In the genomic region with DNA sequence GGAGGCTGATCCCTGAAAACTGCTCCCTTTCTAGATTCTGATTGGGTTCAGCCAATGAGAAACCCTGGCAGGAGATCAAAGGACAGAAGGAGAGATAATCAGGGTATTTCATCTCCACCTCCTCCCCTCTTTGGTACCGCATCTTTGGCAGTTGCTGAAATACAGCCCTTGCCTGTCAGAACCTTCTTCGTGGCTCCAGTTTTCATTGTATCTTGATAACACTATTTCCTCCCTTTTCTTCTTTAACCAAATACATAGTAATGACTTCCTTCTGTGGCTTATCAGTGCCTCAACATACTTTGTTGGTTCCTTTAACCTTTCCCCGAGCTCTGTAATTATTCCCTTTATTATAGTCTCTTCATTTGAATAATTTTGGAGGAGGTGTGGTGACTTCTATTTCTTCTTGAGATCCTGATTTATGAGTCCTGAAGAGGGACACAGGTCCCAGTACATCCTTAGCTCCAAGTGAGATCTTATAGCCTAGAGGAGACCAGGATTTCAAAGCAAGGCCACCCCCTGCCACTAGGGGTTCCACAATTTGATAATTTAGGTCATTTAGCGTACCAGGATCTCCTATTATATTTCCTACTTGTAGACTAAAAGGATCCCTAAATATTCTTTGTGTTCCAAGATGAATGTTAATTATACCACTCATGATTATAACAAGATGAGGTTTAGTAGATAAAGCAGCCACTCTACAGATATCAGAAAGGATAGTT, we compare ENCODE assay signal across 17 cellular contexts.
DNase-seq lines count a peak whose midpoint lies in the region; ATAC-seq and TF ChIP-seq lines count a peak whose summit lies in the region.
"Had no signal": no experiment of that assay in that cellular context is flagged by ENCODE, and none has a peak within 500 bp of the region (broad histone marks: within the 10 kb centered on the region; RNA-seq: fewer than 3 reads in every experiment).

No MANE protein-coding gene starts in this region.

- TF ChIP-seq CTCF in C4-2B (conservative IDR thresholded peaks at IDR 0.05), result peak; percentile 34
- peak; percentile 30 for TF ChIP-seq CTCF in OCI-LY3 (IDR thresholded peaks at IDR 0.05; ENCODE audit: low read depth, low read length)
- peak; percentile 60 for TF ChIP-seq CTCF in endothelial cell (IDR thresholded peaks at IDR 0.05; ENCODE audit: unreplicated experiment)

- H3K36me3 Mint-ChIP-seq in endothelial cell (ENCODE audit: low read depth, unreplicated experiment), result no peaks in the 10 kb centered on the region
- H3K36me3 Mint-ChIP-seq: activated naive CD4-positive, alpha-beta T cell treated with anti-CD3 and anti-CD28 coated beads, Interleukin-2, amount 10 ng/mL, durations not matched to agents 7 days and 5 days; T-cell had no signal

- H3K9ac ChIP-seq in OCI-LY3 (ENCODE audit: low read length), result no peak overlapping the region

- no peak overlapping the region for H3K27ac Mint-ChIP-seq in endothelial cell (ENCODE audit: unreplicated experiment)
- H3K27ac Mint-ChIP-seq: activated naive CD4-positive, alpha-beta T cell treated with anti-CD3 and anti-CD28 coated beads, Interleukin-2, amount 10 ng/mL, durations not matched to agents 7 days and 5 days; T-cell had no signal

- H3K27me3 ChIP-seq in OCI-LY3 (ENCODE audit: low read depth, low read length) (no peaks in the 10 kb centered on the region), SJCRH30 (no peaks in the 10 kb centered on the region)
- H3K27me3 ChIP-seq: esophagus squamous epithelium had no signal

- intact Hi-C loops in left colon (cut with DNase I, micrococcal nuclease), result no loop called here

- DNase-seq in endothelial cell (ENCODE audit: low spot score) (no peak), left colon (no peak), NCI-H146 treated with DMSO at 0.1 percent for 48 hours (lab: John Stamatoyannopoulos, UW; ENCODE audit: unreplicated experiment) (no peak), SJCRH30 (no peak)
- DNase-seq: activated CD4-positive, alpha-beta T cell treated with anti-CD3 and anti-CD28 coated beads, Interleukin-2, amount 50 U/mL, for 48 hours; activated naive CD4-positive, alpha-beta T cell treated with anti-CD3 and anti-CD28 coated beads, Interleukin-2, amount 10 ng/mL, durations not matched to agents 7 days and 5 days; esophagus squamous epithelium; GOT3; NCI-H187 treated with DMSO at 0.1 percent for 48 hours; stimulated activated CD4-positive, alpha-beta T cell treated with anti-CD3 and anti-CD28 coated beads, Interleukin-2, amount 100 ng/mL, for 48 hours; stimulated activated naive CD4-positive, alpha-beta T cell; T-cell had no signal

- no peaks in the 10 kb centered on the region for H3K9me3 ChIP-seq in OCI-LY3 (ENCODE audit: insufficient read depth, low read length)
- no peaks in the 10 kb centered on the region for H3K9me3 ChIP-seq in SJCRH30 (replicated peaks)
- H3K9me3 ChIP-seq: esophagus squamous epithelium had no signal

- H3K27ac ChIP-seq in C4-2B, result no peak overlapping the region
- no peak overlapping the region for H3K27ac ChIP-seq in OCI-LY3 (ENCODE audit: low read length)
- H3K27ac ChIP-seq in SJCRH30, result no peak overlapping the region
- H3K27ac ChIP-seq: esophagus squamous epithelium had no signal

- ATAC-seq in GM18867 (IDR thresholded peaks at IDR 0.05; ENCODE audit: unreplicated experiment) (peak; percentile 54), left colon (no peak), HG03469 (IDR thresholded peaks at IDR 0.05; ENCODE audit: unreplicated experiment) (no peak)
- ATAC-seq: T-cell had no signal

- H3K4me1 Mint-ChIP-seq in endothelial cell (ENCODE audit: unreplicated experiment), result peaks cover 13% of the 10 kb centered on the region
- H3K4me1 Mint-ChIP-seq: activated naive CD4-positive, alpha-beta T cell treated with anti-CD3 and anti-CD28 coated beads, Interleukin-2, amount 10 ng/mL, durations not matched to agents 7 days and 5 days; central memory CD8-positive, alpha-beta T cell had no signal

- H3K36me3 ChIP-seq in OCI-LY3 (replicated peaks; ENCODE audit: low read depth, low read length), result no peaks in the 10 kb centered on the region
- no peaks in the 10 kb centered on the region for H3K36me3 ChIP-seq in SJCRH30
- H3K36me3 ChIP-seq: esophagus squamous epithelium had no signal

- H3K4me2 ChIP-seq in OCI-LY3 (ENCODE audit: low read length), result no peak overlapping the region

- H3K4me3 Mint-ChIP-seq in endothelial cell (ENCODE audit: unreplicated experiment), result no peak overlapping the region
- H3K4me3 Mint-ChIP-seq: activated naive CD4-positive, alpha-beta T cell treated with anti-CD3 and anti-CD28 coated beads, Interleukin-2, amount 10 ng/mL, durations not matched to agents 7 days and 5 days; central memory CD8-positive, alpha-beta T cell; T-cell had no signal

- no peaks in the 10 kb centered on the region for H4K20me1 ChIP-seq in OCI-LY3 (ENCODE audit: insufficient read depth, low read length)

- H2AFZ ChIP-seq in OCI-LY3 (ENCODE audit: low read depth, low read length), result no peak overlapping the region

- H3K27me3 Mint-ChIP-seq in endothelial cell (ENCODE audit: unreplicated experiment), result no peaks in the 10 kb centered on the region

- H3K4me1 ChIP-seq in OCI-LY3 (ENCODE audit: low read length) (no peaks in the 10 kb centered on the region), SJCRH30 (no peaks in the 10 kb centered on the region)
- H3K4me1 ChIP-seq: esophagus squamous epithelium had no signal

- H3K9me3 Mint-ChIP-seq in endothelial cell (ENCODE audit: unreplicated experiment), result no peaks in the 10 kb centered on the region
- H3K9me3 Mint-ChIP-seq: activated naive CD4-positive, alpha-beta T cell treated with anti-CD3 and anti-CD28 coated beads, Interleukin-2, amount 10 ng/mL, durations not matched to agents 7 days and 5 days; central memory CD8-positive, alpha-beta T cell; T-cell had no signal

- no peaks in the 10 kb centered on the region for H3K79me2 ChIP-seq in OCI-LY3 (ENCODE audit: low read length)

- no peak overlapping the region for H3K4me3 ChIP-seq in OCI-LY3 (ENCODE audit: low read length)
- H3K4me3 ChIP-seq in SJCRH30, result no peak overlapping the region
- H3K4me3 ChIP-seq: esophagus squamous epithelium had no signal
